ENCODE assay signal across 13 cellular contexts in the genomic region with DNA sequence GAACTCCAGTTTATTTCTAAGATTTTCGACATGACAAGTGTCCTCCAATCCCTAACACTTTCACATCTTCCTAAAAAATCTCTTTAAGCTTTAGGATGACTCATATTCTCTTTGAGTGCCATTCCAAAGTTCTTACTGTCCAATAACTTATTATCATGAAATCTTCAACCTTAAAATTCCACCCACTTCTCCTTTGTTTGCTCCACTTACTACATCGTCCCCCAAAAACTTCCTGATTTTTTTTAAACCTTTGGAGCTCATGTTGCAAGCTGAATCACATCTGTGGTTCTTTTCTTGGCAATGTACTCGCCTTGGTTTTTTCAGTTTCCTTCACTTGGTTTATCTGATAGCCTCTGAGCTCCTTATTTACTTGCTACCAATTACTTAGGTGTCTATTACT. TPM values are rescaled to one million over a fixed set of nuclear protein-coding genes. Genes with fewer than 3 reads are reported as not detected.
DNase-seq lines count a peak whose midpoint lies in the region; TF ChIP-seq lines count a peak whose summit lies in the region.
"Had no signal": no experiment of that assay in that cellular context is flagged by ENCODE, and none has a peak within 500 bp of the region (broad histone marks: within the 10 kb centered on the region; RNA-seq: fewer than 3 reads in every experiment).

No MANE protein-coding gene starts in this region.

- 46% methylated on average over 3 of the region's 3 CpGs for WGBS in mesenchymal stem cell

- in situ Hi-C loops in KBM-7 (cut with MboI; ENCODE audit: low pct_unique_long_range_greater_than_20kb, low sequenced_read_pairs): no loop called here
- in situ Hi-C loops in brain microvascular endothelial cell (cut with HindIII; ENCODE audit: low pct_ligation_motif_present, low sequenced_read_pairs): no loop called here

- H3K79me1 ChIP-seq in mesenchymal stem cell (replicated peaks; ENCODE audit: low read length, poor library complexity, severe bottlenecking): no peaks in the 10 kb centered on the region

- H3K9me3 ChIP-seq in mesenchymal stem cell (ENCODE audit: control insufficient read depth, low read length): no peaks in the 10 kb centered on the region

- H2BK120ac ChIP-seq in mesenchymal stem cell (ENCODE audit: low read depth, low read length): no peak overlapping the region

- H4K8ac ChIP-seq in mesenchymal stem cell (ENCODE audit: low read length): no peak overlapping the region

- no peak overlapping the region for H3K4me3 ChIP-seq in brain microvascular endothelial cell (ENCODE audit: low read depth, low read length)
- H3K4me3 ChIP-seq in mesenchymal stem cell (ENCODE audit: insufficient read depth in 1 of 2, low read depth in 1 of 2, low read length in 2 of 2): no peak overlapping the region

- no peak overlapping the region for H3K18ac ChIP-seq in mesenchymal stem cell (ENCODE audit: low read depth in 1 of 2, low read length in 2 of 2)

- no peak overlapping the region for H3K14ac ChIP-seq in mesenchymal stem cell (ENCODE audit: low read length in 2 of 2)

- no peak overlapping the region for H3K4me2 ChIP-seq in mesenchymal stem cell (ENCODE audit: low read length, poor library complexity, severe bottlenecking)

- H3K4me1 ChIP-seq in mesenchymal stem cell (ENCODE audit: control insufficient read depth, insufficient read depth, low read depth, low read length): no peaks in the 10 kb centered on the region

- H2AFZ ChIP-seq in mesenchymal stem cell (ENCODE audit: low read depth, low read length): no peak overlapping the region

- DNase-seq in AG20443 (ENCODE audit: low spot score) (peak; percentile 70), KBM-7 (peak; percentile 23), brain microvascular endothelial cell (peak; percentile 59), mesenchymal stem cell (peak; percentile 24), COLO668 (lab: John Stamatoyannopoulos, UW; ENCODE audit: unreplicated experiment) (no peak), HuH-7 (ENCODE audit: low spot score) (no peak), NCI-H187 (lab: John Stamatoyannopoulos, UW) (no peak), NOMO-1 (lab: John Stamatoyannopoulos, UW; ENCODE audit: unreplicated experiment in 2 of 2) (no peak)
- DNase-seq: CD4-positive, CD25-positive, alpha-beta regulatory T cell; effector CD8-positive, alpha-beta T cell; hippocampal formation; stimulated activated CD4-positive, alpha-beta T cell treated with anti-CD3 and anti-CD28 coated beads, Interleukin-2, amount 100 ng/mL, for 48 hours; stimulated activated naive CD4-positive, alpha-beta T cell had no signal

- no peak overlapping the region for H4K91ac ChIP-seq in mesenchymal stem cell (ENCODE audit: low read length)

- no peaks in the 10 kb centered on the region for H3K27me3 ChIP-seq in brain microvascular endothelial cell (replicated peaks)
- H3K27me3 ChIP-seq in mesenchymal stem cell (ENCODE audit: control insufficient read depth in 1 of 2, insufficient read depth in 1 of 2, low read length in 2 of 2): no peaks in the 10 kb centered on the region

- TF ChIP-seq CTCF in brain microvascular endothelial cell (IDR thresholded peaks at IDR 0.05; ENCODE audit: low read depth, low read length, missing control alignments): no peak

- peak overlapping the region; percentile 15 for H3K9ac ChIP-seq in mesenchymal stem cell (ENCODE audit: low read length)

- H2BK5ac ChIP-seq in mesenchymal stem cell (ENCODE audit: low read depth, low read length, poor library complexity, severe bottlenecking): no peak overlapping the region

- H2AK5ac ChIP-seq in mesenchymal stem cell (ENCODE audit: low read length, severe bottlenecking): no peak overlapping the region

- H3K27ac ChIP-seq in brain microvascular endothelial cell (no peak overlapping the region), mesenchymal stem cell (ENCODE audit: low read length, poor library complexity, severe bottlenecking) (no peak overlapping the region)

- H3K36me3 ChIP-seq in brain microvascular endothelial cell (replicated peaks): no peaks in the 10 kb centered on the region
- no peaks in the 10 kb centered on the region for H3K36me3 ChIP-seq in mesenchymal stem cell (ENCODE audit: control insufficient read depth in 1 of 2, insufficient read depth in 2 of 2, low read depth in 1 of 2, low read length in 2 of 2)

- H2BK12ac ChIP-seq in mesenchymal stem cell (ENCODE audit: low read length in 2 of 2): no peak overlapping the region

- no peak overlapping the region for H3K4ac ChIP-seq in mesenchymal stem cell (ENCODE audit: low read depth in 1 of 2, low read length in 2 of 2)

- no peak overlapping the region for H2BK15ac ChIP-seq in mesenchymal stem cell (ENCODE audit: low read depth, poor library complexity, severe bottlenecking)

- no peak overlapping the region for H3K23ac ChIP-seq in mesenchymal stem cell (ENCODE audit: low read length in 2 of 2)

RNA-seq across cellular contexts. Expression of a gene that starts 39.2 kb away (rescaled TPM):
- 32.6 TPM for polyA plus RNA-seq in mesenchymal stem cell (2013, experiment 1 of 2)
- polyA plus RNA-seq in mesenchymal stem cell (2013, experiment 2 of 2): 33.3 TPM
- polyA plus RNA-seq: CD4-positive, CD25-positive, alpha-beta regulatory T cell had no signal

Comparison
In these comparisons a context has a peak if more than half of its experiments do, and no peak if none do; other contexts are left out.
1. DNase-seq: peak in AG20443 (single experiment), KBM-7 (single experiment), brain microvascular endothelial cell (single experiment) and mesenchymal stem cell (single experiment); none in COLO668 (single experiment), HuH-7 (single experiment), NCI-H187 (0 of 2) and NOMO-1 (0 of 2).